In the genomic region with DNA sequence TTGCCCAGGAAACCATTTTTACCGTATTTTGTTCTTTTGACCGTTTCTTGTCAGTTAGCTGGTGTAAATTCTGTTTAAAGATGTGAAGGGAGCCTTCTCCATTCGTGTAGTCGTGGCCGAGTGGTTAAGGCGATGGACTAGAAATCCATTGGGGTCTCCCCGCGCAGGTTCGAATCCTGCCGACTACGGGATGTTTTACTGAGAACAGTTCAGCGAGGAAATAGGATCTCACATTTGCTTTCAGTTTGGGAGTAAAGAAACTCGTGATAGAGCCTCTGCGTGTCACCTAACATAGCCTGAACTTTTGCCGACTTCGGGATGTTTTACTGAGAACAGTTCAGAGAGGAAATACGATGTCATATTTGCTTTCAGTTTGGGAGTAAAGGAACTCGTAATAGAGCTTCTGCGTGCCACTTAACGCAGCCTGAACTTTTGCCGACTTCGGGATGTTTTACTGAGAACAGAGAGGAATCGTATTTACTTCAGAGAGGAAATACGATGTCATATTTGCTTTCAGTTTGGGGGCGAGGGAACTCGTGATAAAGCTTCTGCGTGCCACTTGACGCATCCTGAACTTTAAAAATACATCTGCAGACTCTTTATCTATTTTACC, we compare ENCODE assay signal across 8 cellular contexts. TPM values are rescaled to one million over a fixed set of nuclear protein-coding genes. Genes with fewer than 3 reads are reported as not detected.
A peak's percentile ranks its signal among the peaks of the same experiment; 100 is the strongest.
DNase-seq lines count a peak whose midpoint lies in the region; ATAC-seq and TF ChIP-seq lines count a peak whose summit lies in the region.

No MANE protein-coding gene starts in this region.

- TF ChIP-seq CTCF in GM12865 (IDR thresholded peaks at IDR 0.05; ENCODE audit: insufficient read depth, low read depth, low read length, missing control alignments) (no peak), right atrium auricular region (IDR thresholded peaks at IDR 0.05) (no peak), vagina (IDR thresholded peaks at IDR 0.05) (no peak)

- no peak for TF ChIP-seq POLR2A in vagina (IDR thresholded peaks at IDR 0.05)

- H3K4me3 ChIP-seq in GM12865 (ENCODE audit: low read depth, low read length) (peak overlapping the region; percentile 87), right atrium auricular region (peak overlapping the region; percentile 69), vagina (peak overlapping the region; percentile 50 to 73)

- H3K4me1 ChIP-seq in right atrium auricular region (peaks cover 0 to 14% of the 10 kb centered on the region in 2 donors), vagina (peaks cover 11% of the 10 kb centered on the region)

- intact Hi-C loops in vagina (cut with DNase I): loop anchor here (10.0 kb wide), 2 partner anchors 304 to 344 kb away; a partner anchor contains a TSS

- no peaks in the 10 kb centered on the region for H3K9me3 ChIP-seq in right atrium auricular region
- no peaks in the 10 kb centered on the region for H3K9me3 ChIP-seq in vagina

- DNase-seq in GM12865 (ENCODE audit: low read depth): peak; percentile 92
- DNase-seq in NCI-H1417 (lab: John Stamatoyannopoulos, UW): peak; percentile 77 to 92 (median 80)
- peak; percentile 57 to 87 (median 75) for DNase-seq in T-helper 1 cell
- DNase-seq in anterior cingulate cortex (lab: John Stamatoyannopoulos, UW): peak; percentile 19 to 93 (median 81)
- DNase-seq in right atrium auricular region (ENCODE audit: low spot score): peak; percentile 97
- DNase-seq in putamen (ENCODE audit: low spot score): peak; percentile 92
- peak in 1 of 2 donors; percentile 97 for DNase-seq in vagina (ENCODE audit: extremely low spot score in 2 of 2)

- H3K36me3 ChIP-seq in right atrium auricular region: no peaks in the 10 kb centered on the region
- no peaks in the 10 kb centered on the region for H3K36me3 ChIP-seq in vagina

- ATAC-seq in HG02798 (IDR thresholded peaks at IDR 0.05; ENCODE audit: poor library complexity, unreplicated experiment): peak; percentile 69

- H3K27me3 ChIP-seq in right atrium auricular region (no peaks in the 10 kb centered on the region), vagina (no peaks in the 10 kb centered on the region)

- H3K27ac ChIP-seq in right atrium auricular region (peak overlapping the region; percentile 94), vagina (peak overlapping the region; percentile 98)

RNA-seq across cellular contexts. Expression of a gene that starts 5.9 kb away (rescaled TPM):
- 1 to 10 TPM; 3.3 to 3.9 TPM for total RNA-seq in right atrium auricular region
- total RNA-seq in vagina: 4.4 TPM
